ENCODE assay signal across 27 cellular contexts in genomic region chr18:66722671-66723070, GRCh38.
"Had no signal": no experiment of that assay in that cellular context is flagged by ENCODE, and none has a peak within 500 bp of the region (broad histone marks: within the 10 kb centered on the region; RNA-seq: fewer than 3 reads in every experiment).

No MANE protein-coding gene starts in this region.

- H3K36me3 ChIP-seq: ascending aorta, SJCRH30 had no signal

- H3K27me3 ChIP-seq: ascending aorta, body of pancreas, SJCRH30 had no signal

- H3K4me3 ChIP-seq: ascending aorta, body of pancreas, SJCRH30 had no signal

- DNase-seq: activated CD4-positive, alpha-beta memory T cell treated with anti-CD3 and anti-CD28 coated beads for 36 hours; activated CD4-positive, alpha-beta T cell treated with anti-CD3 and anti-CD28 coated beads, Interleukin-2, amount 10 ng/mL, durations not matched to agents 7 days and 5 days; activated CD4-positive, CD25-positive, alpha-beta regulatory T cell; activated CD8-positive, alpha-beta memory T cell treated with anti-CD3 and anti-CD28 coated beads for 24 hours; activated effector memory CD4-positive, alpha-beta T cell treated with anti-CD3 and anti-CD28 coated beads, Interleukin-2, amount 50 U/mL, for 16 hours; activated naive CD4-positive, alpha-beta T cell treated with Interleukin-2 at 50 U/mL for 16 hours; activated naive CD8-positive, alpha-beta T cell treated with anti-CD3 and anti-CD28 coated beads, Interleukin-2, amount 50 U/mL, for 24 hours; activated T-cell treated with anti-CD3 and anti-CD28 coated beads, Interleukin-2, amount 50 U/mL, for 4 hours; amniotic stem cell; body of pancreas; central memory CD4-positive, alpha-beta T cell; Karpas-422; MM.1S; NCI-H1105 treated with DMSO at 0.1 percent for 48 hours; NCI-H1436 treated with DMSO at 0.1 percent for 48 hours; NCI-H187 treated with DMSO at 0.1 percent for 48 hours; NCI-H2081 treated with DMSO at 0.1 percent for 48 hours; NCI-H2171; NCI-H2227 treated with DMSO at 0.1 percent for 48 hours; NCI-H446 treated with DMSO at 0.1 percent for 48 hours; NCI-H526; NCI-H774; OCI-M1; RPMI8226; SJCRH30 had no signal

- H3K27ac ChIP-seq: ascending aorta, body of pancreas, SJCRH30 had no signal

- H3K4me1 ChIP-seq: ascending aorta, SJCRH30 had no signal

- FAIRE-seq: bronchial epithelial cell had no signal

- H3K9me3 ChIP-seq: ascending aorta, body of pancreas, SJCRH30 had no signal
